Comparison of ENCODE assay signal across 8 cellular contexts in the genomic region with DNA sequence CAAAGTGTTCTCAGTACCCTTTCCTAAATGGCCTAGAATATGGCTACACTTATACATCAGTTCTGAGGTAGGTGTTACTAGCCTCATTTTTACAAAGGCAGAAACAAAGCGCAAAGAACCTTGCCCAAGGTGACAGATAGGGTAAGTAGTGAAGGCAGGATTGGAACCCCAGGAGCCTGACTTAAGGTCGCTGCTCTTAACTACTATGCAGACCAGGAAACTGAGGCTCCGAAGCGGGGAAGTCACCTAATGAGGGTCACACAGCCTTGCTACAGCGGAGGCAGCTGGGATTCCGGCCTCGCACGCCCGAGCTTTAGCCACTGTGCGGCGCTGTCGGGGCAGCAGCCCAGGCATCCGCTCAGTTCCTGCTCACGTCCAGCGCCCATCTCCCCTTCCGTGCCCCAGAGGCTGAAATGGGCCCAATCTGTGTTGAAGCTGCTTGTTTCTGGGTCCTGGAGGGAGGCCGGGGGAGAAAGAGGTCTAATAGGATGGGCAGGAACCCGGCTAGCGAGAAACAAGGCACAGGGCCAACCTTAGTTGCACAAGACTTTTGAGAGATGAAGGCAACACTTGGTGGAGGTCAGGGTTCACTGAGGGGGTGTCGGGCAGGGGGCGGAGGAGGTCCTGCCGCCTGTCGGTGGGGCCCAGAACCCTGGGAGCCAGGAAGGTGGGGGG. TPM values are rescaled to one million over a fixed set of nuclear protein-coding genes. Genes with fewer than 3 reads are reported as not detected.
DNase-seq lines count a peak whose midpoint lies in the region; ATAC-seq and TF ChIP-seq lines count a peak whose summit lies in the region.

No MANE protein-coding gene starts in this region.

- peaks cover 10% of the 10 kb centered on the region; the same call in 1 of the 2 replicates for H3K79me2 ChIP-seq in KMS-11 (ENCODE audit: insufficient read depth, low read depth)

- peaks cover 7% of the 10 kb centered on the region for H3K4me1 Mint-ChIP-seq in glutamatergic neuron (ENCODE audit: low read depth, unreplicated experiment)

- no peaks in the 10 kb centered on the region for H3K36me3 ChIP-seq in KMS-11 (ENCODE audit: insufficient read depth)
- no peaks in the 10 kb centered on the region for H3K36me3 ChIP-seq in urinary bladder (ENCODE audit: insufficient read depth)

- peak; percentile 45 for ATAC-seq in GM21825 (IDR thresholded peaks at IDR 0.05; ENCODE audit: unreplicated experiment)

- WGBS in urinary bladder = 6% methylated on average over 23 of the region's 23 CpGs

- no peaks in the 10 kb centered on the region for H3K36me3 Mint-ChIP-seq in glutamatergic neuron (ENCODE audit: unreplicated experiment)

- peak overlapping the region; percentile 68 for H2AFZ ChIP-seq in KMS-11 (ENCODE audit: low read depth)

- TF ChIP-seq CTCF in KMS-11 (conservative IDR thresholded peaks at IDR 0.05; ENCODE audit: low read depth, low read length) = peak; percentile 96
- TF ChIP-seq CTCF in glutamatergic neuron (IDR thresholded peaks at IDR 0.05; ENCODE audit: partially characterized antibody, unreplicated experiment) = peak; percentile 74

- peak overlapping the region; percentile 59 for H3K4me2 ChIP-seq in KMS-11

- peaks cover 28% of the 10 kb centered on the region for H3K27me3 Mint-ChIP-seq in glutamatergic neuron (ENCODE audit: unreplicated experiment)

- peak overlapping the region; percentile 89 for H3K9ac ChIP-seq in KMS-11

- no peaks in the 10 kb centered on the region for H4K20me1 ChIP-seq in KMS-11 (ENCODE audit: insufficient read depth)

- H3K27me3 ChIP-seq in KMS-11 (ENCODE audit: insufficient read depth, low read depth) = no peaks in the 10 kb centered on the region

- H3K9me3 Mint-ChIP-seq in glutamatergic neuron (ENCODE audit: unreplicated experiment) = peaks cover 4% of the 10 kb centered on the region

- H3K4me3 ChIP-seq in KMS-11 (IDR thresholded peaks at IDR 0.05; ENCODE audit: insufficient read depth, low read depth, low read length) (peak overlapping the region; percentile 92), urinary bladder (ENCODE audit: low read depth, low read length) (peak overlapping the region; percentile 51)

- peak overlapping the region; percentile 80 for H3K4me3 Mint-ChIP-seq in glutamatergic neuron (ENCODE audit: unreplicated experiment)

- H3K27ac ChIP-seq in KMS-11 (peak overlapping the region; percentile 77), urinary bladder (ENCODE audit: low read depth) (no peak overlapping the region)

- intact Hi-C loops in posterior vena cava (cut with DNase I) = loop anchor here in 1 of 2 donors (5.0 to 10.0 kb wide), 2 partner anchors 136 to 252 kb away; no protein-coding TSS in a partner anchor

- H3K4me1 ChIP-seq in KMS-11 (ENCODE audit: low read depth, poor library complexity, severe bottlenecking) = peaks cover 8% of the 10 kb centered on the region
- peaks cover 2% of the 10 kb centered on the region for H3K4me1 ChIP-seq in urinary bladder (ENCODE audit: insufficient read depth)

- DNase-seq in Daoy (ENCODE audit: low read depth) = peak; percentile 89
- DNase-seq in SHP77 (lab: John Stamatoyannopoulos, UW) = peak; percentile 42 to 58
- peak; percentile 69 for DNase-seq in activated gamma-delta T cell treated with Interleukin-2 at 50 U/mL for 16 hours
- peak; percentile 91 for DNase-seq in glutamatergic neuron
- peak; percentile 94 for DNase-seq in posterior vena cava (ENCODE audit: low spot score)

- H3K27ac Mint-ChIP-seq in glutamatergic neuron (ENCODE audit: unreplicated experiment) = no peak overlapping the region

RNA-seq across cellular contexts. Expression of gene FOXD2, which starts 1.4 kb away (rescaled TPM):
- total RNA-seq in Daoy (2014; rRNA removed; shearing (Covaris generic)) = 0.57 and 2.4 TPM in 2 replicates
- total RNA-seq in glutamatergic neuron (ENCODE audit: unreplicated experiment) = not detected
- under 1 TPM; 0.19 to 0.37 TPM for total RNA-seq in posterior vena cava
- 0.85 TPM for total RNA-seq in urinary bladder
- 0.19 TPM for polyA plus RNA-seq in urinary bladder

RNA-seq across cellular contexts. Expression of gene FOXE3, which starts 20.4 kb away (rescaled TPM):
- total RNA-seq in Daoy (2014; rRNA removed; shearing (Covaris generic)) = not detected in 2 replicates
- total RNA-seq in glutamatergic neuron (ENCODE audit: unreplicated experiment) (not detected), posterior vena cava (under 1 TPM in 1 of 2 donors, not detected in 1; 0.10 TPM), urinary bladder (not detected)
- polyA plus RNA-seq in urinary bladder = not detected
